In the genomic region with DNA sequence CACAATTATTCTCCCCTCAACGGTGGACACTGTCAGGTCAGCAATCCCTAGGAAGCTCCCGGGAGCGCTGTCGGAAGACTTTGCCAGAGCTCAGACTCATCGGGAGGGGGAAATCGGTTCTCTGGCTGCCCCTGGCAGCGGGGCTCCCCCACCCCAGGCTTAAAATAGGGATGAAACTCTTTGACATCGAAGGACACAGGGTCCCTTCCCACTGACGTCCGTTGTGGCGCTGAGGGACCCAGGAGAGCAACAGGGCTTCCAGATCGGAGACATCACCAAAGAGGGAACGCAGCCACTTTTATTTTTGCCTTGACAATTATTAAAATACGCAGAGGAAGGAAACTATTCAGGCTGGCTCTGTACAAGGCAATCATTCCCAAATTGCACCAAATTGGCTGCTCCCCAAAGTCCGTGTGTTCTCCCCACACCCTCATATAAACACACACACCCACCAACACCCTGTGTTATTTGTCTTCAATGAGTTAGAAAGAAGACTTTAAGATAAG, we compare ENCODE assay signal across 8 cellular contexts.
DNase-seq lines count a peak whose midpoint lies in the region; ATAC-seq lines count a peak whose summit lies in the region.

No MANE protein-coding gene starts in this region.

- H3K9me3 ChIP-seq in adipocyte (ENCODE audit: control insufficient read depth, low read length) (no peaks in the 10 kb centered on the region), skeletal muscle tissue (ENCODE audit: control insufficient read depth in 3 of 3, low read length in 3 of 3) (no peaks in the 10 kb centered on the region)

- DNase-seq in H7 = no peak
- DNase-seq in adipocyte (ENCODE audit: low read depth) = no peak
- DNase-seq in COLO668 (lab: John Stamatoyannopoulos, UW; ENCODE audit: unreplicated experiment) = no peak

- H3K36me3 ChIP-seq in H7 (replicated peaks; ENCODE audit: control insufficient read depth, insufficient read depth, low read length) (no peaks in the 10 kb centered on the region), adipocyte (ENCODE audit: control insufficient read depth, insufficient read depth, low read length, severe bottlenecking) (no peaks in the 10 kb centered on the region), skeletal muscle tissue (ENCODE audit: control insufficient read depth in 3 of 3, insufficient read depth in 3 of 3, low read length in 3 of 3) (no peaks in the 10 kb centered on the region)

- peak overlapping the region; percentile 28 for H3K9ac ChIP-seq in adipocyte (ENCODE audit: low read length)
- H3K9ac ChIP-seq in skeletal muscle tissue (ENCODE audit: low read depth in 1 of 3, low read length in 3 of 3) = peak overlapping the region in 2 of 3 donors; percentile 24 to 33

- H3K4me1 ChIP-seq in adipocyte (ENCODE audit: control insufficient read depth, insufficient read depth, low read length) = peaks cover 12% of the 10 kb centered on the region
- peaks cover 7 to 17% (median 9%) of the 10 kb centered on the region in 3 donors for H3K4me1 ChIP-seq in skeletal muscle tissue (ENCODE audit: control insufficient read depth in 3 of 3, insufficient read depth in 3 of 3, low read length in 3 of 3)

- H3K27me3 ChIP-seq in H7 (ENCODE audit: control insufficient read depth, insufficient read depth, low read length) = peaks cover 3% of the 10 kb centered on the region; the same call in 1 of the 2 replicates
- H3K27me3 ChIP-seq in adipocyte (replicated peaks; ENCODE audit: control insufficient read depth, insufficient read depth, low read length) = no peaks in the 10 kb centered on the region
- H3K27me3 ChIP-seq in skeletal muscle tissue (ENCODE audit: control insufficient read depth in 3 of 3, insufficient read depth in 3 of 3, low read length in 3 of 3) = no peaks in the 10 kb centered on the region

- no peak for ATAC-seq in GM18502 (IDR thresholded peaks at IDR 0.05; ENCODE audit: poor library complexity, unreplicated experiment)
- ATAC-seq in HG03521 (IDR thresholded peaks at IDR 0.05; ENCODE audit: unreplicated experiment) = no peak
- no peak for ATAC-seq in HG02763 (IDR thresholded peaks at IDR 0.05; ENCODE audit: unreplicated experiment)

- no peak overlapping the region for H3K27ac ChIP-seq in skeletal muscle tissue (ENCODE audit: low read depth, low read length)

- H3K4me3 ChIP-seq in H7 (ENCODE audit: insufficient read depth, low read depth, low read length) (peak overlapping the region; percentile 39), adipocyte (ENCODE audit: low read length) (peak overlapping the region; percentile 70), iPS-11a (ENCODE audit: low read depth, low read length) (peak overlapping the region; percentile 18), skeletal muscle tissue (ENCODE audit: low read length in 3 of 3) (peak overlapping the region; percentile 45 to 69 (median 57))

Comparison
In these comparisons a context has a peak if more than half of its experiments do, and no peak if none do; other contexts are left out.
1. H3K4me3 ChIP-seq: peak in every context shown above with its lines; median percentile 70 in adipocyte; 57 in skeletal muscle tissue; 39 in H7; 18 in iPS-11a.